8 cellular contexts compared by ENCODE assay signal in genomic region chr18:1585881-1586488, GRCh38.
DNase-seq lines count a peak whose midpoint lies in the region; ATAC-seq, FAIRE-seq and TF ChIP-seq lines count a peak whose summit lies in the region.

No MANE protein-coding gene starts in this region.

- no peak overlapping the region for H3K4me3 ChIP-seq in bronchial epithelial cell (ENCODE audit: low read depth, low read length)

- no peaks in the 10 kb centered on the region for H3K36me3 ChIP-seq in bronchial epithelial cell (ENCODE audit: control insufficient read depth, insufficient read depth, low read length)

- no peak for FAIRE-seq in bronchial epithelial cell (lab: Jason Lieb, UNC)

- peak; percentile 45 for TF ChIP-seq CTCF in bronchial epithelial cell (IDR thresholded peaks at IDR 0.05; ENCODE audit: insufficient read depth, low read length, severe bottlenecking)

- ATAC-seq in HG03025 (IDR thresholded peaks at IDR 0.05; ENCODE audit: low FRiP score, unreplicated experiment) (peak; percentile 57), GM21447 (IDR thresholded peaks at IDR 0.05; ENCODE audit: unreplicated experiment) (no peak)

- no peaks in the 10 kb centered on the region for H3K27me3 ChIP-seq in bronchial epithelial cell (ENCODE audit: control insufficient read depth, insufficient read depth, low read length)

- DNase-seq in NOMO-1 (lab: John Stamatoyannopoulos, UW; ENCODE audit: unreplicated experiment in 2 of 2) (peak; percentile 6 to 41), NOMO-1 treated with dmso at 0.1 percent for 144 hours (lab: John Stamatoyannopoulos, UW; ENCODE audit: unreplicated experiment) (no peak), NCI-H526 (lab: John Stamatoyannopoulos, UW) (peak; percentile 1 to 45), bronchial epithelial cell (ENCODE audit: low read depth) (peak; percentile 52), lung microvascular endothelial cell (ENCODE audit: low read depth in 2 of 2) (peak; percentile 20 to 54)
- DNase-seq in activated CD4-positive, alpha-beta T cell treated with anti-CD3 and anti-CD28 coated beads, Interleukin-2, amount 50 U/mL, for 1 hour: no peak

Comparison
In these comparisons a context has a peak if more than half of its experiments do, and no peak if none do; other contexts are left out.
1. DNase-seq: peak in NOMO-1 (2 of 2), NCI-H526 (2 of 2), bronchial epithelial cell (single experiment) and lung microvascular endothelial cell (2 of 2); none in NOMO-1 treated with dmso at 0.1 percent for 144 hours (single experiment) and activated CD4-positive, alpha-beta T cell treated with anti-CD3 and anti-CD28 coated beads, Interleukin-2, amount 50 U/mL, for 1 hour (single experiment).